ENCODE assay signal across 19 cellular contexts in genomic region chr11:70206226-70206785, GRCh38. TPM values are rescaled to one million over a fixed set of nuclear protein-coding genes. Genes with fewer than 3 reads are reported as not detected.
A peak's percentile ranks its signal among the peaks of the same experiment; 100 is the strongest.
DNase-seq lines count a peak whose midpoint lies in the region; ATAC-seq, FAIRE-seq and TF ChIP-seq lines count a peak whose summit lies in the region.
"Had no signal": no experiment of that assay in that cellular context is flagged by ENCODE, and none has a peak within 500 bp of the region (broad histone marks: within the 10 kb centered on the region; RNA-seq: fewer than 3 reads in every experiment).

No MANE protein-coding gene starts in this region.

- no peak for ATAC-seq in activated T-cell treated with anti-CD3 and anti-CD28 coated beads, Interleukin-2, amount 50 U/mL, for 4 hours
- no peak for ATAC-seq in T-helper 17 cell
- ATAC-seq: stimulated activated memory B cell treated with anti-CD40 and anti-IgM and Interleukin-4, amounts not matched to agents 10 μg/mL and 1 μg/mL and 100 μg/mL, for 72 hours had no signal

- no peak overlapping the region for H3K23ac ChIP-seq in H1 (ENCODE audit: insufficient read length)

- H3K56ac ChIP-seq in H1 (replicated peaks; ENCODE audit: insufficient read length, low read depth, low read length): no peak overlapping the region

- peaks cover 9 to 39% of the 10 kb centered on the region in 2 experiments for H3K79me2 ChIP-seq in H1 (ENCODE audit: control insufficient read depth in 1 of 2, insufficient read depth in 2 of 2, low read length in 2 of 2)
- H3K79me2 ChIP-seq: parathyroid adenoma had no signal

- no peak overlapping the region for H3K14ac ChIP-seq in H1 (ENCODE audit: insufficient read length)

- H2BK12ac ChIP-seq in H1 (ENCODE audit: low read depth, low read length): no peak overlapping the region

- H4K8ac ChIP-seq in H1 (ENCODE audit: extremely low read depth, insufficient read depth, low read length): no peak overlapping the region

- no peaks in the 10 kb centered on the region for H3K9me3 Mint-ChIP-seq in activated T-cell treated with anti-CD3 and anti-CD28 coated beads, Interleukin-2, amount 50 U/mL, for 4 hours
- H3K9me3 Mint-ChIP-seq: stimulated activated memory B cell treated with anti-CD40 and anti-IgM and Interleukin-4, amounts not matched to agents 10 μg/mL and 1 μg/mL and 100 μg/mL, for 72 hours had no signal

- H2BK15ac ChIP-seq in H1 (ENCODE audit: low read length): no peak overlapping the region

- TF ChIP-seq POLR2A in H1 (IDR thresholded peaks at IDR 0.05; ENCODE audit: control extremely low read depth in 1 of 2, low read depth in 2 of 2, low read length in 2 of 2) (no peak), spleen (IDR thresholded peaks at IDR 0.05) (no peak)

- no peak overlapping the region for H2BK20ac ChIP-seq in H1 (ENCODE audit: low read length)

- H2AFZ ChIP-seq in H1 (ENCODE audit: low read length): no peak overlapping the region
- H2AFZ ChIP-seq: parathyroid adenoma had no signal

- H3K79me1 ChIP-seq in H1 (ENCODE audit: low read depth, low read length): peaks cover 6% of the 10 kb centered on the region; the same call in 1 of the 2 replicates

- peaks cover 10% of the 10 kb centered on the region for H3K23me2 ChIP-seq in H1 (ENCODE audit: low read depth, low read length)

- H3K27me3 ChIP-seq in H1 (replicated peaks in 1 of 4; ENCODE audit: control insufficient read depth in 3 of 4, extremely low read depth in 1 of 4, insufficient read depth in 3 of 4, low read length in 3 of 4) (no peaks in the 10 kb centered on the region), spleen (replicated peaks in 1 of 7) (no peaks in the 10 kb centered on the region)
- H3K27me3 ChIP-seq: brain microvascular endothelial cell, uterus had no signal

- no peak for TF ChIP-seq EP300 in H1 (IDR thresholded peaks at IDR 0.05; ENCODE audit: borderline replicate concordance in 1 of 2, low read depth in 2 of 2, low read length in 2 of 2)

- H3K9me3 ChIP-seq in T-helper 17 cell (ENCODE audit: control insufficient read depth, low read length, poor library complexity, severe bottlenecking) (no peaks in the 10 kb centered on the region), H1 (ENCODE audit: insufficient read depth in 2 of 2, low read depth in 1 of 2, low read length in 1 of 2) (no peaks in the 10 kb centered on the region), spleen (no peaks in the 10 kb centered on the region)
- H3K9me3 ChIP-seq: uterus had no signal

- H2BK120ac ChIP-seq in H1 (replicated peaks; ENCODE audit: low read depth, low read length): no peak overlapping the region

- no peak overlapping the region for H2AK5ac ChIP-seq in H1 (ENCODE audit: low read depth, low read length)

- H3K36me3 Mint-ChIP-seq in activated T-cell treated with anti-CD3 and anti-CD28 coated beads, Interleukin-2, amount 50 U/mL, for 4 hours (ENCODE audit: insufficient read depth): peaks cover 27% of the 10 kb centered on the region
- peaks cover 3% of the 10 kb centered on the region for H3K36me3 Mint-ChIP-seq in T-helper 17 cell (ENCODE audit: low read depth)

- DNase-seq in activated T-cell treated with anti-CD3 and anti-CD28 coated beads, Interleukin-2, amount 50 U/mL, for 4 hours: no peak
- DNase-seq in activated T-cell treated with anti-CD3 and anti-CD28 coated beads, Interleukin-2, amount 50 U/mL, for 1 hour: no peak
- DNase-seq in T-helper 17 cell: no peak
- no peak for DNase-seq in H1 (ENCODE audit: low read depth in 1 of 2, low spot score in 2 of 2)
- peak; percentile 73 for DNase-seq in spleen
- DNase-seq in CD1c-positive myeloid dendritic cell (ENCODE audit: extremely low spot score): no peak
- no peak for DNase-seq in dermis blood vessel endothelial cell
- no peak for DNase-seq in Kasumi-1 (lab: John Stamatoyannopoulos, UW)
- DNase-seq: ACHN; activated CD4-positive, alpha-beta T cell treated with anti-CD3 and anti-CD28 coated beads, Interleukin-2, amount 50 U/mL, for 1 hour; brain microvascular endothelial cell; Caco-2; GDM1; KG1; midbrain; T-helper 9 cell; uterus had no signal

- H4K5ac ChIP-seq in H1 (ENCODE audit: insufficient read length, low read depth, low read length): no peak overlapping the region

- no peak overlapping the region for H4K91ac ChIP-seq in H1 (replicated peaks; ENCODE audit: insufficient read length, low read length)

- POLR2A ChIA-PET in H1 (lab: Charles Lee; ENCODE audit: partially characterized antibody): no interaction called here

- H3K27ac Mint-ChIP-seq in T-helper 17 cell: peak overlapping the region; percentile 95
- H3K27ac Mint-ChIP-seq: stimulated activated memory B cell treated with anti-CD40 and anti-IgM and Interleukin-4, amounts not matched to agents 10 μg/mL and 1 μg/mL and 100 μg/mL, for 72 hours had no signal

- intact Hi-C loops in spleen (cut with DNase I; ENCODE audit: low total_unique reads): loop anchor here (5.0 kb wide), 1 partner anchor 61 kb away; no protein-coding TSS in a partner anchor

- H4K20me1 ChIP-seq in H1 (replicated peaks in 1 of 2; ENCODE audit: control insufficient read depth in 1 of 2, insufficient read depth in 2 of 2, low read length in 2 of 2): peaks cover 21 to 31% of the 10 kb centered on the region in 2 experiments

- peak overlapping the region; percentile 99 for H3K4me3 Mint-ChIP-seq in activated T-cell treated with anti-CD3 and anti-CD28 coated beads, Interleukin-2, amount 50 U/mL, for 4 hours
- H3K4me3 Mint-ChIP-seq in T-helper 17 cell: no peak overlapping the region

- no peak overlapping the region for H3K4ac ChIP-seq in H1 (replicated peaks; ENCODE audit: insufficient read length, low read depth, low read length)

- 97% methylated on average over 17 of the region's 17 CpGs; no CpG with 5 or more reads in 1 of the 2 experiments for WGBS in H1 (ENCODE audit: extremely low coverage in 1 of 2, insufficient coverage in 1 of 2, insufficient read length in 1 of 2, insufficient replicate concordance in 2 of 2, low coverage in 1 of 2, low lambda C conversion rate in 2 of 2, missing lambda C conversion rate in 1 of 2), 2 experiments
- WGBS in spleen, 5 donors: 95 to 100% (median 96%) methylated on average over 10 to 17 of the region's 17 CpGs

- no peak for TF ChIP-seq CTCF in H1 (IDR thresholded peaks at IDR 0.05; ENCODE audit: control extremely low read depth in 1 of 3, insufficient read depth in 1 of 3, low read depth in 1 of 3, low read length in 3 of 3)
- TF ChIP-seq CTCF in spleen (IDR thresholded peaks at IDR 0.05 in 8 of 11, conservative IDR thresholded peaks at IDR 0.05 in 3 of 11): no peak

- no peak for FAIRE-seq in H1 (lab: Jason Lieb, UNC)

- CTCF ChIA-PET in H1 (lab: Charles Lee; ENCODE audit: partially characterized antibody): interaction anchor here (0.7 to 3.5 kb wide), 4 partner anchors 10 to 191 kb away, joined by 3 to 11 read pairs (median 4); no protein-coding TSS in a partner anchor

- no peak overlapping the region for H3K18ac ChIP-seq in H1 (ENCODE audit: extremely low read depth, low read length)

- H3K4me1 ChIP-seq in H1 (replicated peaks in 1 of 4; ENCODE audit: control insufficient read depth in 3 of 4, insufficient read depth in 4 of 4, low read length in 3 of 4) (peaks cover 10 to 17% (median 14%) of the 10 kb centered on the region in 4 experiments), spleen (peaks cover 20 to 70% (median 48%) of the 10 kb centered on the region in 6 donors)
- H3K4me1 ChIP-seq: parathyroid adenoma had no signal

- H3K27ac ChIP-seq in H1 (ENCODE audit: low read depth, low read length) (0 out of 2 replicates have a peak overlapping the region, but pooled peaks have one; percentile 10), spleen (no peak overlapping the region)
- H3K27ac ChIP-seq: parathyroid adenoma, uterus had no signal

- H3K27me3 Mint-ChIP-seq in activated T-cell treated with anti-CD3 and anti-CD28 coated beads, Interleukin-2, amount 50 U/mL, for 4 hours (ENCODE audit: low read depth): no peaks in the 10 kb centered on the region
- H3K27me3 Mint-ChIP-seq in T-helper 17 cell: no peaks in the 10 kb centered on the region
- H3K27me3 Mint-ChIP-seq: stimulated activated memory B cell treated with anti-CD40 and anti-IgM and Interleukin-4, amounts not matched to agents 10 μg/mL and 1 μg/mL and 100 μg/mL, for 72 hours had no signal

- H2BK5ac ChIP-seq in H1 (ENCODE audit: low read depth, low read length): 0 out of 2 replicates have a peak overlapping the region, but pooled peaks have one; percentile 10

- H3K4me3 ChIP-seq in H1 (ENCODE audit: extremely low read depth in 1 of 4, insufficient read depth in 2 of 4, low read depth in 3 of 4, low read length in 4 of 4) (no peak overlapping the region), spleen (no peak overlapping the region)
- H3K4me3 ChIP-seq: uterus had no signal

- H3K4me1 Mint-ChIP-seq in activated T-cell treated with anti-CD3 and anti-CD28 coated beads, Interleukin-2, amount 50 U/mL, for 4 hours (ENCODE audit: low read depth): peaks cover 58% of the 10 kb centered on the region
- H3K4me1 Mint-ChIP-seq in T-helper 17 cell: peaks cover 33% of the 10 kb centered on the region

- no peak overlapping the region; a peak in 1 of 7 replicates for H3K9ac ChIP-seq in H1 (replicated peaks in 1 of 4; ENCODE audit: extremely low read depth in 1 of 4, low read depth in 3 of 4, low read length in 3 of 4)
- H3K9ac ChIP-seq: parathyroid adenoma had no signal

- H3K36me3 ChIP-seq in H1 (ENCODE audit: control insufficient read depth in 2 of 4, insufficient read depth in 4 of 4, low read length in 3 of 4) (peaks cover 10 to 21% (median 15%) of the 10 kb centered on the region in 4 experiments), spleen (peaks cover 0 to 60% (median 40%) of the 10 kb centered on the region in 6 donors)
- H3K36me3 ChIP-seq: uterus had no signal

- no peak for TF ChIP-seq RAD21 in H1 (IDR thresholded peaks at IDR 0.05 in 1 of 2, conservative IDR thresholded peaks at IDR 0.05 in 1 of 2; ENCODE audit: low read depth in 2 of 2, low read length in 2 of 2)

- H3K4me2 ChIP-seq in H1 (ENCODE audit: insufficient read depth in 1 of 2, low read depth in 2 of 2, low read length in 2 of 2): no peak overlapping the region

TF ChIP-seq in H1, 55 proteins besides CTCF, POLR2A, EP300 and RAD21 (continues in another document):
- TF ChIP-seq SP2 (IDR thresholded peaks at IDR 0.05; ENCODE audit: low read length): no peak

RNA-seq across cellular contexts. Expression of gene FADD, which starts 3.2 kb away (rescaled TPM):
- total RNA-seq in activated T-cell treated with anti-CD3 and anti-CD28 coated beads, Interleukin-2, amount 50 U/mL, for 4 hours: 10 to 100 TPM; 34.7 to 41.7 (median 38.6) TPM
- total RNA-seq in T-helper 17 cell: 1 to 10 TPM; 8.2 to 8.6 TPM
- 43.8 and 43.9 TPM in 2 replicates for total RNA-seq in H1 (2021; fragmentation: NEBNext Ultra II Directional; extraction: Animal tissue kit (Norgen Biotek cat#: 25700))
- polyA plus RNA-seq in H1 (2011; rRNA removed): 29.0 and 37.4 TPM in 2 replicates
- 40.3 TPM for polyA plus RNA-seq in H1 (2011; cell fraction: cytosol; rRNA removed)
- polyA plus RNA-seq in H1 (2011; cell fraction: nucleus; rRNA removed): 31.3 TPM
- 34.2 to 40.6 TPM (median 39.4 TPM) in 4 replicates for polyA plus RNA-seq in H1 (2012, experiment 1 of 2)
- polyA plus RNA-seq in H1 (2012, experiment 2 of 2): 42.8 TPM
- polyA plus RNA-seq in H1 (2013, experiment 1 of 2): 36.2 TPM
- polyA plus RNA-seq in H1 (2013, experiment 2 of 2): 35.3 TPM
- 33.9 and 44.7 TPM in 2 replicates for polyA minus RNA-seq in H1 (2011; rRNA and poly(A)+ RNA removed)
- polyA minus RNA-seq in H1 (2011; cell fraction: cytosol; rRNA and poly(A)+ RNA removed): 25.3 TPM
- 22.5 TPM for polyA minus RNA-seq in H1 (2011; cell fraction: nucleus; rRNA and poly(A)+ RNA removed)
- 10 to 100 TPM; 20.0 to 28.8 (median 23.1) TPM for total RNA-seq in spleen
- polyA plus RNA-seq in spleen: 10 to 100 TPM; 11.3 to 24.9 (median 17.3) TPM
- 55.2 and 56.7 TPM in 2 replicates for total RNA-seq in dermis blood vessel endothelial cell
